ENCODE assay signal across 9 cellular contexts in the genomic region with DNA sequence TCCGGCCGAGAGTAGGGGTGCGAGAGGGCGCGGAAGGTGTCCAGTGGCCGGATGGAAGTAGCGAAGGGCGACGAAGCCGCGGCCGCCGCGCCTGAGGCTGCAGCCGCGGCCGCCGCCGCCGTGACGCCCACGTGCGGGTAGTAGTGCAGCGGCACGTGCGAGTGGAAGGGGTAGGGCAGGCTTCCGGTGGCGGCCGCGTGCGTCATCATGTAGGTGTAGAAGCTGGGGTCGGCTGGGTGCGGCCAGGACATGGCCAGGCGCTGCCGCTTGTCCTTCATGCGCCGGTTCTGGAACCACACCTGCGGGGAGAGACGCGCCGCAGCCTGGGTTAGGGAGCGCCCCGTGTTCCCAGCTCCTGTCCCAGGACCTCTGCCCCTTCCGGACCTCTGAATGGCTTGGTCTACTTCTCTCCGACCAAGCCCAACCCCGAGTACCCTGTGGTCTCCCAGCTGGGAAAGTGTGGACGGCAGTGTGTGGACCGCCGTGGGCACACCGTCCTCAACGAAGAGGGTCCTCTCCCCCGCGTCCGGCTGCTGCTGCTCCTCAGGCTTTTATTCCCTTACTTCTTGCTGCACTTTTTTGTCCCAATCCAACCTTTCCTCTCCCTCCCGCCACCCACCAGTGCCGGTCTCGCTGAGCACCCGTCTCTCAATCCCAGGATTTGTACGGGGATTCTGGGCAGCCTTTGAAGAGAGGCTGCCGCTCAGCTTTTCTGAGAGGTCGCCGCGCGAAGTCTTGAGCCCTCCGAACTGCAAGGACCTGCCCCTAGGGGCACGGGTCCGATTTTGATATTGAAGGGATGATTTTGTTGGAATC. TPM values are rescaled to one million over a fixed set of nuclear protein-coding genes. Genes with fewer than 3 reads are reported as not detected.
DNase-seq lines count a peak whose midpoint lies in the region; ATAC-seq and TF ChIP-seq lines count a peak whose summit lies in the region.
"Had no signal": no experiment of that assay in that cellular context is flagged by ENCODE, and none has a peak within 500 bp of the region (broad histone marks: within the 10 kb centered on the region; RNA-seq: fewer than 3 reads in every experiment).

No MANE protein-coding gene starts in this region.

- H3K27me3 ChIP-seq in hepatocyte, result peaks cover 92% of the 10 kb centered on the region
- peaks cover 80 to 90% (median 88%) of the 10 kb centered on the region in 5 donors for H3K27me3 ChIP-seq in subcutaneous abdominal adipose tissue (ENCODE audit: control insufficient read depth in 5 of 5, insufficient read depth in 4 of 5, low read length in 5 of 5)

- peak overlapping the region; percentile 1 for H3K4me3 Mint-ChIP-seq in activated naive CD4-positive, alpha-beta T cell treated with anti-CD3 and anti-CD28 coated beads for 36 hours

- DNase-seq in activated naive CD4-positive, alpha-beta T cell treated with anti-CD3 and anti-CD28 coated beads for 36 hours, result no peak
- DNase-seq in activated naive CD4-positive, alpha-beta T cell (lab: John Stamatoyannopoulos, UW), result no peak
- DNase-seq in hepatocyte (ENCODE audit: low spot score), result peak; percentile 69

- peaks cover 14% of the 10 kb centered on the region for H3K9me3 Mint-ChIP-seq in activated naive CD4-positive, alpha-beta T cell treated with anti-CD3 and anti-CD28 coated beads for 36 hours

- peaks cover 17% of the 10 kb centered on the region for H3K4me1 Mint-ChIP-seq in activated naive CD4-positive, alpha-beta T cell treated with anti-CD3 and anti-CD28 coated beads for 36 hours (ENCODE audit: low read depth)

- no peak for TF ChIP-seq CTCF in hepatocyte (IDR thresholded peaks at IDR 0.05; ENCODE audit: poor library complexity)

- peaks cover 7% of the 10 kb centered on the region for H3K4me1 ChIP-seq in hepatocyte (ENCODE audit: insufficient read depth)
- peaks cover 0 to 41% (median 26%) of the 10 kb centered on the region in 5 donors for H3K4me1 ChIP-seq in subcutaneous abdominal adipose tissue (ENCODE audit: control insufficient read depth in 5 of 5, insufficient read depth in 5 of 5, low read length in 5 of 5)

- CTCF ChIA-PET in activated naive CD4-positive, alpha-beta T cell treated with anti-CD3 and anti-CD28 coated beads for 36 hours (lab: Charles Lee), result no interaction called here

- H3K4me2 ChIP-seq in hepatocyte, result peak overlapping the region; percentile 84

- H3K27me3 Mint-ChIP-seq in activated naive CD4-positive, alpha-beta T cell treated with anti-CD3 and anti-CD28 coated beads for 36 hours (ENCODE audit: low read depth), result peaks cover 77% of the 10 kb centered on the region

- H3K4me3 ChIP-seq in hepatocyte (peak overlapping the region; percentile 53), subcutaneous abdominal adipose tissue (ENCODE audit: low read depth in 1 of 5, low read length in 5 of 5) (peak overlapping the region in 3 of 5 donors; percentile 17 to 56 (median 55))

- H2AFZ ChIP-seq in hepatocyte, result peak overlapping the region; percentile 50

- H3K36me3 Mint-ChIP-seq in activated naive CD4-positive, alpha-beta T cell treated with anti-CD3 and anti-CD28 coated beads for 36 hours (ENCODE audit: low read depth), result peaks cover 15% of the 10 kb centered on the region

- no peaks in the 10 kb centered on the region for H3K9me2 ChIP-seq in hepatocyte (replicated peaks; ENCODE audit: insufficient read depth)

- ATAC-seq in SK-N-SH treated with all-trans-retinoic acid at 6 μM for 48 hours (peak; percentile 2; the same call in 1 of the 3 replicates), GM18858 (IDR thresholded peaks at IDR 0.05; ENCODE audit: unreplicated experiment) (no peak), HG03175 (IDR thresholded peaks at IDR 0.05; ENCODE audit: unreplicated experiment) (no peak), HG03280 (IDR thresholded peaks at IDR 0.05; ENCODE audit: unreplicated experiment) (no peak)

- peak overlapping the region; percentile 24 for H3K27ac Mint-ChIP-seq in activated naive CD4-positive, alpha-beta T cell treated with anti-CD3 and anti-CD28 coated beads for 36 hours

- H3K9me3 ChIP-seq in hepatocyte (ENCODE audit: low read depth), result no peaks in the 10 kb centered on the region
- H3K9me3 ChIP-seq in subcutaneous abdominal adipose tissue (ENCODE audit: control insufficient read depth in 5 of 5, low read length in 5 of 5), result peaks cover 0 to 9% (median 5%) of the 10 kb centered on the region in 5 donors

- intact Hi-C loops in activated naive CD4-positive, alpha-beta T cell treated with anti-CD3 and anti-CD28 coated beads for 36 hours (cut with micrococcal nuclease), result no loop called here

- 4% methylated on average over 67 of the region's 67 CpGs for WGBS in hepatocyte (ENCODE audit: low lambda C conversion rate, missing lambda C conversion rate)

- H3K9ac ChIP-seq in subcutaneous abdominal adipose tissue (ENCODE audit: low read length in 5 of 5), result no peak overlapping the region

- H3K79me2 ChIP-seq in hepatocyte, result peaks cover 43% of the 10 kb centered on the region

- H3K27ac ChIP-seq in hepatocyte (peak overlapping the region; percentile 88), subcutaneous abdominal adipose tissue (ENCODE audit: low read depth, low read length) (no peak overlapping the region)

- no peaks in the 10 kb centered on the region for H4K20me1 ChIP-seq in hepatocyte (ENCODE audit: insufficient read depth, poor library complexity, severe bottlenecking)

- H3K36me3 ChIP-seq in hepatocyte (replicated peaks; ENCODE audit: insufficient read depth, low read depth) (no peaks in the 10 kb centered on the region), subcutaneous abdominal adipose tissue (ENCODE audit: control insufficient read depth in 5 of 5, insufficient read depth in 5 of 5, low read length in 5 of 5) (no peaks in the 10 kb centered on the region)

TF ChIP-seq in SK-N-SH treated with all-trans-retinoic acid at 6 μM for 48 hours, 23 proteins besides CTCF, POLR2A, EP300 and RAD21:
- no peak for TF ChIP-seq TCF4 (CRISPR knock-in tag; IDR thresholded peaks at IDR 0.05; ENCODE audit: borderline replicate concordance)
- peak; percentile 68; the same call in 1 of the 2 replicates for TF ChIP-seq ARNTL (CRISPR knock-in tag; IDR thresholded peaks at IDR 0.05; ENCODE audit: borderline replicate concordance, low read depth)

RNA-seq across cellular contexts. Expression of a gene that starts 3.0 kb away (rescaled TPM):
- total RNA-seq in activated naive CD4-positive, alpha-beta T cell treated with anti-CD3 and anti-CD28 coated beads for 36 hours, result not detected
- 3.5 and 3.7 TPM in 2 replicates for total RNA-seq in hepatocyte
- polyA plus RNA-seq in hepatocyte, result 1.3 and 1.7 TPM in 2 replicates
- total RNA-seq: fibroblast of villous mesenchyme had no signal

RNA-seq across cellular contexts. Expression of a gene that starts 11.8 kb away (rescaled TPM):
- total RNA-seq in activated naive CD4-positive, alpha-beta T cell treated with anti-CD3 and anti-CD28 coated beads for 36 hours, result not detected
- total RNA-seq in hepatocyte, result 33.9 and 37.2 TPM in 2 replicates
- 19.3 and 24.7 TPM in 2 replicates for polyA plus RNA-seq in hepatocyte

RNA-seq across cellular contexts. Expression of a gene that starts 18.8 kb away (rescaled TPM):
- not detected for total RNA-seq in activated naive CD4-positive, alpha-beta T cell treated with anti-CD3 and anti-CD28 coated beads for 36 hours
- 17.9 and 29.0 TPM in 2 replicates for total RNA-seq in hepatocyte
- 3.1 and 3.3 TPM in 2 replicates for polyA plus RNA-seq in hepatocyte
- total RNA-seq: fibroblast of villous mesenchyme had no signal

RNA-seq across cellular contexts. Expression of a gene that starts 26.3 kb away (rescaled TPM):
- total RNA-seq in activated naive CD4-positive, alpha-beta T cell treated with anti-CD3 and anti-CD28 coated beads for 36 hours, result not detected
- total RNA-seq in hepatocyte, result 5.7 and 6.3 TPM in 2 replicates
- polyA plus RNA-seq in hepatocyte, result 9.9 and 11.5 TPM in 2 replicates

RNA-seq across cellular contexts. Expression of a gene that starts 35.8 kb away (rescaled TPM):
- total RNA-seq in activated naive CD4-positive, alpha-beta T cell treated with anti-CD3 and anti-CD28 coated beads for 36 hours, result not detected
- total RNA-seq in hepatocyte, result 8.5 and 11.7 TPM in 2 replicates
- 5.1 and 9.9 TPM in 2 replicates for polyA plus RNA-seq in hepatocyte

Comparison
In these comparisons a context has a peak if more than half of its experiments do, and no peak if none do; other contexts are left out.
1. RNA of a gene that starts 11.8 kb away (total RNA-seq): 33.9 to 37.2 TPM in hepatocyte; not detected in activated naive CD4-positive, alpha-beta T cell treated with anti-CD3 and anti-CD28 coated beads for 36 hours; every median in the first group is over 10 times any median in the second.
2. RNA of a gene that starts 18.8 kb away (total RNA-seq): 17.9 to 29.0 TPM in hepatocyte; not detected in activated naive CD4-positive, alpha-beta T cell treated with anti-CD3 and anti-CD28 coated beads for 36 hours; every median in the first group is over 10 times any median in the second.